Comparison of ENCODE assay signal across 8 cellular contexts in genomic region chr11:911031-911889, GRCh38. TPM values are rescaled to one million over a fixed set of nuclear protein-coding genes. Genes with fewer than 3 reads are reported as not detected.
DNase-seq lines count a peak whose midpoint lies in the region; ATAC-seq and TF ChIP-seq lines count a peak whose summit lies in the region.

No MANE protein-coding gene starts in this region.

- in situ Hi-C loops in KBM-7 (cut with MboI; ENCODE audit: low pct_unique_long_range_greater_than_20kb, low sequenced_read_pairs), result no loop called here

- H3K4me3 ChIP-seq in epithelial cell of proximal tubule (ENCODE audit: low read depth, low read length) (peak overlapping the region; percentile 91), tibial artery (peak overlapping the region; percentile 86 to 95)

- peak overlapping the region; percentile 94 for H3K27ac Mint-ChIP-seq in activated CD4-positive, alpha-beta T cell treated with anti-CD3 and anti-CD28 coated beads, Interleukin-2, amount 10 ng/mL, durations not matched to agents 24 days and 14 days
- peak overlapping the region; percentile 75 to 90 (median 86) for H3K27ac Mint-ChIP-seq in naive thymus-derived CD8-positive, alpha-beta T cell

- no peaks in the 10 kb centered on the region for H3K9me3 ChIP-seq in tibial artery

- DNase-seq in COR-L47 (lab: John Stamatoyannopoulos, UW) (peak; percentile 24), KBM-7 (peak; percentile 55), epithelial cell of proximal tubule (ENCODE audit: low read depth) (peak; percentile 39), tibial artery (peak; percentile 42 to 74), epidermal melanocyte (ENCODE audit: insufficient read length, low spot score) (no peak)
- no peak for DNase-seq in activated CD4-positive, alpha-beta T cell treated with anti-CD3 and anti-CD28 coated beads, Interleukin-2, amount 10 ng/mL, durations not matched to agents 24 days and 14 days
- peak in 4 of 10 donors; percentile 13 to 31 (median 30) for DNase-seq in naive thymus-derived CD8-positive, alpha-beta T cell

- H3K9me3 Mint-ChIP-seq in activated CD4-positive, alpha-beta T cell treated with anti-CD3 and anti-CD28 coated beads, Interleukin-2, amount 10 ng/mL, durations not matched to agents 24 days and 14 days, result no peaks in the 10 kb centered on the region
- no peaks in the 10 kb centered on the region for H3K9me3 Mint-ChIP-seq in naive thymus-derived CD8-positive, alpha-beta T cell

- no peaks in the 10 kb centered on the region for H3K27me3 ChIP-seq in tibial artery

- H3K4me3 Mint-ChIP-seq in activated CD4-positive, alpha-beta T cell treated with anti-CD3 and anti-CD28 coated beads, Interleukin-2, amount 10 ng/mL, durations not matched to agents 24 days and 14 days, result peak overlapping the region; percentile 93
- H3K4me3 Mint-ChIP-seq in naive thymus-derived CD8-positive, alpha-beta T cell, result peak overlapping the region; percentile 86 to 95 (median 90)

- peaks cover 0 to 24% (median 14%) of the 10 kb centered on the region in 4 donors for H3K4me1 ChIP-seq in tibial artery

- no peak for TF ChIP-seq CTCF in epithelial cell of proximal tubule (conservative IDR thresholded peaks at IDR 0.05; ENCODE audit: low read depth, low read length)
- TF ChIP-seq CTCF in tibial artery (IDR thresholded peaks at IDR 0.05), result no peak

- H3K27me3 Mint-ChIP-seq in activated CD4-positive, alpha-beta T cell treated with anti-CD3 and anti-CD28 coated beads, Interleukin-2, amount 10 ng/mL, durations not matched to agents 24 days and 14 days, result no peaks in the 10 kb centered on the region
- H3K27me3 Mint-ChIP-seq in naive thymus-derived CD8-positive, alpha-beta T cell, result no peaks in the 10 kb centered on the region

- peaks cover 5% of the 10 kb centered on the region for H3K36me3 Mint-ChIP-seq in activated CD4-positive, alpha-beta T cell treated with anti-CD3 and anti-CD28 coated beads, Interleukin-2, amount 10 ng/mL, durations not matched to agents 24 days and 14 days (ENCODE audit: low read depth)
- H3K36me3 Mint-ChIP-seq in naive thymus-derived CD8-positive, alpha-beta T cell, result peaks cover 0 to 4% (median 0%) of the 10 kb centered on the region in 3 donors

- peak overlapping the region; percentile 91 to 93 for H3K27ac ChIP-seq in tibial artery

- POLR2A ChIA-PET in naive thymus-derived CD8-positive, alpha-beta T cell (lab: Charles Lee), result interaction anchor here (0.6 to 2.5 kb wide), 7 partner anchors 8 to 92 kb away, joined by 3 to 13 read pairs (median 6); partner anchors contain the start of genes AP2A2, PNPLA2, POLR2L and TSPAN4

- ATAC-seq in GM21381 (IDR thresholded peaks at IDR 0.05; ENCODE audit: unreplicated experiment), result peak; percentile 35
- peak; percentile 41 for ATAC-seq in naive thymus-derived CD8-positive, alpha-beta T cell

- intact Hi-C loops in activated CD4-positive, alpha-beta T cell treated with anti-CD3 and anti-CD28 coated beads, Interleukin-2, amount 10 ng/mL, durations not matched to agents 24 days and 14 days (cut with micrococcal nuclease), result loop anchor here (1.0 to 2.0 kb wide), 3 partner anchors 14 to 62 kb away; partner anchors contain the start of gene AP2A2
- intact Hi-C loops in tibial artery (cut with DNase I; ENCODE audit: low total_unique reads), result no loop called here

- H3K4me1 Mint-ChIP-seq in activated CD4-positive, alpha-beta T cell treated with anti-CD3 and anti-CD28 coated beads, Interleukin-2, amount 10 ng/mL, durations not matched to agents 24 days and 14 days, result peaks cover 18% of the 10 kb centered on the region
- peaks cover 14 to 29% (median 20%) of the 10 kb centered on the region in 4 donors for H3K4me1 Mint-ChIP-seq in naive thymus-derived CD8-positive, alpha-beta T cell

- H3K36me3 ChIP-seq in tibial artery, result peaks cover 0 to 5% (median 0%) of the 10 kb centered on the region in 3 donors

RNA-seq across cellular contexts. Expression of gene CHID1, which starts 0.7 kb away (rescaled TPM):
- 99.7 and 109 TPM in 2 replicates for total RNA-seq in activated CD4-positive, alpha-beta T cell treated with anti-CD3 and anti-CD28 coated beads, Interleukin-2, amount 10 ng/mL, durations not matched to agents 24 days and 14 days
- total RNA-seq in epithelial cell of proximal tubule, result 95.6 and 108 TPM in 2 replicates
- 10 to 100 TPM; 54.6 to 55.8 TPM for total RNA-seq in naive thymus-derived CD8-positive, alpha-beta T cell
- polyA plus RNA-seq in naive thymus-derived CD8-positive, alpha-beta T cell, result 10 to 100 TPM; 50.2 to 61.5 (median 54.7) TPM

RNA-seq across cellular contexts. Expression of gene AP2A2, which starts 14.4 kb away (rescaled TPM):
- total RNA-seq in activated CD4-positive, alpha-beta T cell treated with anti-CD3 and anti-CD28 coated beads, Interleukin-2, amount 10 ng/mL, durations not matched to agents 24 days and 14 days, result 51.4 and 53.8 TPM in 2 replicates
- total RNA-seq in epithelial cell of proximal tubule, result 48.5 and 49.8 TPM in 2 replicates
- total RNA-seq in naive thymus-derived CD8-positive, alpha-beta T cell, result 10 to 100 TPM; 77.8 to 80.8 TPM
- polyA plus RNA-seq in naive thymus-derived CD8-positive, alpha-beta T cell, result 10 to 100 TPM in 2 of 3 donors, 1 to 10 TPM in 1; 8.2 to 13.9 (median 11.6) TPM

Comparison
In these comparisons a context has a peak if more than half of its experiments do, and no peak if none do; other contexts are left out.
1. DNase-seq: peak in COR-L47 (single experiment), KBM-7 (single experiment), epithelial cell of proximal tubule (single experiment) and tibial artery (2 of 2); none in activated CD4-positive, alpha-beta T cell treated with anti-CD3 and anti-CD28 coated beads, Interleukin-2, amount 10 ng/mL, durations not matched to agents 24 days and 14 days (single experiment) and epidermal melanocyte (single experiment).